ENCODE assay signal across 1 cellular context in genomic region chr16:2775317-2775716, GRCh38.
TF ChIP-seq lines count a peak whose summit lies in the region.

No MANE protein-coding gene starts in this region.

TF ChIP-seq in K562, 482 proteins besides CTCF, POLR2A, EP300 and RAD21:
- TF ChIP-seq RBFOX2 (IDR thresholded peaks at IDR 0.05; ENCODE audit: low read depth, low read length), result peak; percentile 41; the same call in 1 of the 2 replicates
- TF ChIP-seq PYGO2 (tag; IDR thresholded peaks at IDR 0.05), result no peak
